In the genomic region with DNA sequence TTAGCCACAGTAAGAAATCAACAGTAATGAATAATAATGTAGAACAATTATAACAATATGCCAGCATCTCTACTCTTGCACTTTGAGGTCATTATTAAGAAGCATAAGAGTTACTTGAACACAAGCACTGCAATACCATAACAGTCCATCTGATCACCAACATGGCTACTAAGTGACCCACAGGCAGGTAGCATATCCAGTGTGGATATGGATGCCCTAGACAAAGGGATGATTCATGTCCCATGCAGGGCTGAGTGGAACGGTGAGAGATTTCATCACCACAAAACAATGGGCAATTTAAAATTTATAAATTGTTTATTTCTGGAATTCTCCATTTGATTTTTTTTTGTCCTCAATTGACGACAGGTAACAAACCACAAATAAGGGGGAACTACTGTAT, we compare ENCODE assay signal across 21 cellular contexts.
DNase-seq lines count a peak whose midpoint lies in the region; ATAC-seq and TF ChIP-seq lines count a peak whose summit lies in the region.
"Had no signal": no experiment of that assay in that cellular context is flagged by ENCODE, and none has a peak within 500 bp of the region (broad histone marks: within the 10 kb centered on the region; RNA-seq: fewer than 3 reads in every experiment).

No MANE protein-coding gene starts in this region.

- CTCF ChIA-PET in HCT116 (lab: Charles Lee) = no interaction called here
- CTCF ChIA-PET in RWPE1 (lab: Yijun Ruan, JAX) = interaction anchor here (0.7 kb wide), 1 partner anchor 142 kb away, joined by 4 read pairs; no protein-coding TSS in a partner anchor

- H3K36me3 Mint-ChIP-seq in neural progenitor cell = no peaks in the 10 kb centered on the region
- H3K36me3 Mint-ChIP-seq: activated naive CD8-positive, alpha-beta T cell; CD4-positive, CD25-positive, alpha-beta regulatory T cell had no signal

- RAD21 ChIA-PET in HCT116 (lab: Charles Lee; ENCODE audit: low non-redundant PET in 1 of 2, low total read pairs in 2 of 2, uncharacterized antibody in 2 of 2, unreplicated experiment in 2 of 2) = no interaction called here

- no peaks in the 10 kb centered on the region for H3K36me3 ChIP-seq in HCT116 (ENCODE audit: control insufficient read depth in 1 of 2, insufficient read depth in 2 of 2, low read length in 2 of 2)
- no peaks in the 10 kb centered on the region for H3K36me3 ChIP-seq in mesendoderm (ENCODE audit: control insufficient read depth, insufficient read depth, low read length)
- no peaks in the 10 kb centered on the region for H3K36me3 ChIP-seq in neural progenitor cell
- H3K36me3 ChIP-seq in suprapubic skin = no peaks in the 10 kb centered on the region
- H3K36me3 ChIP-seq: tibial artery had no signal

- no peak overlapping the region for H3K4me3 Mint-ChIP-seq in neural progenitor cell
- H3K4me3 Mint-ChIP-seq: activated naive CD8-positive, alpha-beta T cell; CD4-positive, CD25-positive, alpha-beta regulatory T cell; endodermal cell; nephron progenitor cell had no signal

- no peak overlapping the region for H4K8ac ChIP-seq in mesendoderm (ENCODE audit: low read depth, low read length)

- H3K27ac ChIP-seq in HCT116 (ENCODE audit: low read depth, low read length) (no peak overlapping the region), RWPE1 (no peak overlapping the region), epithelial cell of prostate (peak overlapping the region; percentile 60), mesendoderm (ENCODE audit: low read depth, low read length) (no peak overlapping the region), neural progenitor cell (no peak overlapping the region), suprapubic skin (no peak overlapping the region)
- H3K27ac ChIP-seq: tibial artery had no signal

- WGBS in mesendoderm (ENCODE audit: extremely low coverage, insufficient coverage, low lambda C conversion rate) = no CpG with 5 or more reads among the region's 2 CpGs
- 79% methylated on average over 2 of the region's 2 CpGs for WGBS in suprapubic skin

- POLR2A ChIA-PET in HCT116 (lab: Charles Lee) = no interaction called here
- POLR2A ChIA-PET in RWPE1 (lab: Yijun Ruan, JAX; ENCODE audit: low non-redundant PET) = no interaction called here

- DNase-seq in HCT116 (ENCODE audit: low read depth, low spot score) (no peak), RWPE1 (ENCODE audit: low spot score) (peak; percentile 13), epithelial cell of prostate (ENCODE audit: low read depth, low spot score) (no peak), mesendoderm (peak; percentile 21), neural progenitor cell (ENCODE audit: low spot score) (no peak), NCI-H345 treated with DMSO at 0.1 percent for 48 hours (lab: John Stamatoyannopoulos, UW; ENCODE audit: unreplicated experiment) (no peak), suprapubic skin (ENCODE audit: low spot score in 2 of 2) (no peak), islet precursor cell (no peak)
- DNase-seq: activated CD4-positive, alpha-beta T cell treated with anti-CD3 and anti-CD28 coated beads for 1 hour; CD4-positive, CD25-positive, alpha-beta regulatory T cell; DMS 273 treated with DMSO at 0.1 percent for 48 hours; endodermal cell; GDM1; nephron progenitor cell; posterior cingulate gyrus; stimulated activated CD4-positive, alpha-beta T cell treated with anti-CD3 and anti-CD28 coated beads, Interleukin-2, amount 100 ng/mL, for 24 hours; stimulated activated naive CD4-positive, alpha-beta T cell; T1000; tibial artery had no signal

- TF ChIP-seq RAD21 in HCT116 (IDR thresholded peaks at IDR 0.05; ENCODE audit: low read depth) = no peak

- no peak overlapping the region for H3K23ac ChIP-seq in mesendoderm (ENCODE audit: low read length)

- no peak overlapping the region for H3K9ac ChIP-seq in HCT116 (ENCODE audit: low read length)
- H3K9ac ChIP-seq in mesendoderm (ENCODE audit: low read length) = no peak overlapping the region
- H3K9ac ChIP-seq in neural progenitor cell = no peak overlapping the region

- no peaks in the 10 kb centered on the region for H3K9me2 ChIP-seq in HCT116 (ENCODE audit: insufficient read depth)

- no peaks in the 10 kb centered on the region for H3K27me3 ChIP-seq in HCT116 (ENCODE audit: insufficient read depth, low read length)
- H3K27me3 ChIP-seq in mesendoderm (ENCODE audit: insufficient read depth, low read length, poor library complexity) = no peaks in the 10 kb centered on the region
- no peaks in the 10 kb centered on the region for H3K27me3 ChIP-seq in neural progenitor cell
- no peaks in the 10 kb centered on the region for H3K27me3 ChIP-seq in suprapubic skin
- H3K27me3 ChIP-seq: tibial artery had no signal

- H3K4me3 ChIP-seq in HCT116 (replicated peaks in 1 of 2; ENCODE audit: low read depth in 1 of 2, low read length in 2 of 2) = no peak overlapping the region
- H3K4me3 ChIP-seq in mesendoderm (ENCODE audit: low read length) = no peak overlapping the region
- H3K4me3 ChIP-seq in neural progenitor cell = no peak overlapping the region
- H3K4me3 ChIP-seq in suprapubic skin = no peak overlapping the region
- H3K4me3 ChIP-seq: tibial artery had no signal

- no peaks in the 10 kb centered on the region for H3K9me3 Mint-ChIP-seq in neural progenitor cell
- H3K9me3 Mint-ChIP-seq: endodermal cell, nephron progenitor cell had no signal

- no peak overlapping the region for H3K18ac ChIP-seq in mesendoderm (ENCODE audit: low read length)

- no peak overlapping the region for H2BK120ac ChIP-seq in mesendoderm (ENCODE audit: low read depth, low read length)

- H3K4me2 ChIP-seq in HCT116 (ENCODE audit: low read length) (no peak overlapping the region), mesendoderm (ENCODE audit: low read length) (no peak overlapping the region), neural progenitor cell (no peak overlapping the region)

- H3F3A ChIP-seq in neural progenitor cell (ENCODE audit: low read depth) = no peaks in the 10 kb centered on the region

- no peak for TF ChIP-seq CTCF in HCT116 (IDR thresholded peaks at IDR 0.05 in 2 of 3, conservative IDR thresholded peaks at IDR 0.05 in 1 of 3; ENCODE audit: borderline replicate concordance in 1 of 3, insufficient read depth in 1 of 3, low read depth in 2 of 3, low read length in 2 of 3)
- no peak for TF ChIP-seq CTCF in RWPE1 (conservative IDR thresholded peaks at IDR 0.05; ENCODE audit: low read depth)
- TF ChIP-seq CTCF in neural progenitor cell (IDR thresholded peaks at IDR 0.05) = no peak
- no peak for TF ChIP-seq CTCF in suprapubic skin (IDR thresholded peaks at IDR 0.05)

- H3K56ac ChIP-seq in mesendoderm (ENCODE audit: low read length) = no peak overlapping the region

- no peak for TF ChIP-seq POLR2A in HCT116 (IDR thresholded peaks at IDR 0.05; ENCODE audit: borderline replicate concordance, extremely low read depth, insufficient read depth, insufficient read length)
- TF ChIP-seq POLR2A in suprapubic skin (IDR thresholded peaks at IDR 0.05) = no peak

- no peak overlapping the region for H3K4ac ChIP-seq in mesendoderm (ENCODE audit: low read depth, low read length)

- TF ChIP-seq EP300 in suprapubic skin (IDR thresholded peaks at IDR 0.05) = no peak

- no peaks in the 10 kb centered on the region for H3K79me1 ChIP-seq in mesendoderm (ENCODE audit: low read length)

- H3K27me3 Mint-ChIP-seq in neural progenitor cell (ENCODE audit: insufficient read depth, low read depth) = no peaks in the 10 kb centered on the region

- H3K79me2 ChIP-seq in HCT116 (ENCODE audit: insufficient read depth, low read length) = no peaks in the 10 kb centered on the region
- H3K79me2 ChIP-seq in mesendoderm (ENCODE audit: control insufficient read depth, insufficient read depth, low read length) = no peaks in the 10 kb centered on the region
- no peaks in the 10 kb centered on the region for H3K79me2 ChIP-seq in neural progenitor cell (ENCODE audit: low read depth)

- intact Hi-C loops in HCT116 (cut with micrococcal nuclease) = no loop called here

- H3K4me1 Mint-ChIP-seq in neural progenitor cell = no peaks in the 10 kb centered on the region
- H3K4me1 Mint-ChIP-seq: CD4-positive, CD25-positive, alpha-beta regulatory T cell had no signal

- H2BK15ac ChIP-seq in mesendoderm (replicated peaks; ENCODE audit: low read depth) = no peak overlapping the region

- H2AFZ ChIP-seq in HCT116 (ENCODE audit: low read depth, low read length, poor library complexity, severe bottlenecking) (peak overlapping the region; percentile 96), neural progenitor cell (replicated peaks) (no peak overlapping the region)

- 0 out of 2 replicates have a peak, but pooled peaks have one; percentile 30 for ATAC-seq in HCT116
- ATAC-seq: SK-N-SH treated with all-trans-retinoic acid at 6 μM for 48 hours had no signal

- H3K9me3 ChIP-seq in HCT116 (ENCODE audit: control insufficient read depth in 1 of 2, insufficient read depth in 1 of 2, low read depth in 1 of 2, low read length in 2 of 2) = no peaks in the 10 kb centered on the region
- H3K9me3 ChIP-seq in neural progenitor cell (ENCODE audit: low read depth) = no peaks in the 10 kb centered on the region
- H3K9me3 ChIP-seq in suprapubic skin = no peaks in the 10 kb centered on the region
- H3K9me3 ChIP-seq: tibial artery had no signal

- no peak overlapping the region for H4K5ac ChIP-seq in mesendoderm (ENCODE audit: low read length)

- H3K27ac Mint-ChIP-seq in neural progenitor cell = no peak overlapping the region
- H3K27ac Mint-ChIP-seq: activated naive CD8-positive, alpha-beta T cell; CD4-positive, CD25-positive, alpha-beta regulatory T cell; endodermal cell had no signal

- H3K4me1 ChIP-seq in HCT116 (ENCODE audit: control insufficient read depth in 1 of 2, insufficient read depth in 2 of 2, low read length in 2 of 2) (peaks cover 0 to 22% of the 10 kb centered on the region in 2 experiments; a peak in 2 of 4 replicates), mesendoderm (ENCODE audit: control insufficient read depth, low read depth, low read length) (no peaks in the 10 kb centered on the region), neural progenitor cell (no peaks in the 10 kb centered on the region), suprapubic skin (no peaks in the 10 kb centered on the region)
- H3K4me1 ChIP-seq: tibial artery had no signal

- H2BK5ac ChIP-seq in mesendoderm (ENCODE audit: low read length) = no peak overlapping the region

- H4K20me1 ChIP-seq in HCT116 (ENCODE audit: insufficient read depth) = no peaks in the 10 kb centered on the region
- H4K20me1 ChIP-seq in neural progenitor cell (ENCODE audit: low read depth) = no peaks in the 10 kb centered on the region

- H2AK5ac ChIP-seq in mesendoderm (ENCODE audit: low read length) = no peak overlapping the region

- no TSS peak for BruUV-seq in HCT116 (replicated peaks; lab: Mats Ljungman, UMichigan)

TF ChIP-seq in HCT116, 20 proteins besides CTCF, POLR2A, EP300 and RAD21 (continues in another document):
- TF ChIP-seq ZNF274 (IDR thresholded peaks at IDR 0.05; ENCODE audit: low read depth, low read length) = no peak
- no peak for TF ChIP-seq CEBPB (IDR thresholded peaks at IDR 0.05; ENCODE audit: low read depth)
- TF ChIP-seq ZFX (IDR thresholded peaks at IDR 0.05) = no peak
- TF ChIP-seq, protein P1, sequence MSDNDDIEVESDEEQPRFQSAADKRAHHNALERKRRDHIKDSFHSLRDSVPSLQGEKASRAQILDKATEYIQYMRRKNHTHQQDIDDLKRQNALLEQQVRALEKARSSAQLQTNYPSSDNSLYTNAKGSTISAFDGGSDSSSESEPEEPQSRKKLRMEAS (IDR thresholded peaks at IDR 0.05) = no peak

Comparison
In these comparisons a context has a peak if more than half of its experiments do, and no peak if none do; other contexts are left out.
1. DNase-seq: peak in RWPE1 (single experiment) and mesendoderm (single experiment); none in HCT116 (single experiment), epithelial cell of prostate (single experiment), neural progenitor cell (single experiment), NCI-H345 treated with DMSO at 0.1 percent for 48 hours (single experiment), suprapubic skin (0 of 2) and islet precursor cell (single experiment).